In the genomic region with DNA sequence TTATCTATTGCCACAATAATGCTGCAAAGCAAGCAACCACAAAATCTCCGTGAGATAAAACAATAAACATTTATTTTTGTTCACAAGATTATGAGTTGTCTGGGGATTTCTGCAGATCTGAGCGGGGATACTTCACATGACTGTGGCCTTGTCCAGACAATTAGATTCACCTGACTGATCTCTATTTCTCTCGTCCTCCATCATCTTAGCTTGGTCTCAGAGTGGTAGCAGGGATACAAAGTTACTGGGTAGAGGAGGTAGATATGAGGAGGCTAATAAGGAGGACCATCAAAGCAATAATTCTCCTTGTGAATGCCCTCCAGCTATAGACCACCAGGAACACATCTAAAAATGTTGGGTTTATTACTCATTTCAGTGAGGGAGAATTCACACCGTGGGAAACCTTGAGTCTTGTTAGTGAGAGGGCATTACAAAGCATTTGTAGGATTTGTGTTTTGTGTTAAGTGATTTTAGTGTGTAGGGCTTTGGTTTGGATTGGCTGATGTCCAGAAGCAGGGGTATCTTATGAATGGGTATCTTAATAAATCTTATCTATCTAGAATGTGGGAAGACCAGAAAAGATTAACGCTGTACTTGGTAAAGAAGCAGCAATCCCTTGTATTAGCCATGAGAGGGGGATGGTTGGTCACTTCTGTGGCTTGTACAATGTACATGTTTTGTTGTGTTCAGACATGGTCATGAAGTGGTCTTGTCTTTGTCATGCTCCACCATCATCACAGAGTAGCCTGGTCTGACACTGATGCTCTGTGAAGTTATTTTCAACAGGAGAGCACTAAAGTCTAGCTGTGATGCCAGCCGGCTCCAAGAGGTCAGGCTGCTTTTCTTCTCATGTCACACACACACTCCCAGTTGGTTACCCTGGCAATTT, we compare ENCODE assay signal across 1 cellular context.
TF ChIP-seq lines count a peak whose summit lies in the region.

No MANE protein-coding gene starts in this region.

TF ChIP-seq in HepG2, 621 proteins besides CTCF, POLR2A, EP300 and RAD21 (continued from another document):
- TF ChIP-seq, protein P1, sequence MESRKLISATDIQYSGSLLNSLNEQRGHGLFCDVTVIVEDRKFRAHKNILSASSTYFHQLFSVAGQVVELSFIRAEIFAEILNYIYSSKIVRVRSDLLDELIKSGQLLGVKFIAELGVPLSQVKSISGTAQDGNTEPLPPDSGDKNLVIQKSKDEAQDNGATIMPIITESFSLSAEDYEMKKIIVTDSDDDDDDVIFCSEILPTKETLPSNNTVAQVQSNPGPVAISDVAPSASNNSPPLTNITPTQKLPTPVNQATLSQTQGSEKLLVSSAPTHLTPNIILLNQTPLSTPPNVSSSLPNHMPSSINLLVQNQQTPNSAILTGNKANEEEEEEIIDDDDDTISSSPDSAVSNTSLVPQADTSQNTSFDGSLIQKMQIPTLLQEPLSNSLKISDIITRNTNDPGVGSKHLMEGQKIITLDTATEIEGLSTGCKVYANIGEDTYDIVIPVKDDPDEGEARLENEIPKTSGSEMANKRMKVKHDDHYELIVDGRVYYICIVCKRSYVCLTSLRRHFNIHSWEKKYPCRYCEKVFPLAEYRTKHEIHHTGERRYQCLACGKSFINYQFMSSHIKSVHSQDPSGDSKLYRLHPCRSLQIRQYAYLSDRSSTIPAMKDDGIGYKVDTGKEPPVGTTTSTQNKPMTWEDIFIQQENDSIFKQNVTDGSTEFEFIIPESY (CRISPR knock-in tag; IDR thresholded peaks at IDR 0.05) = no peak
- TF ChIP-seq RXRA (CRISPR knock-in tag; IDR thresholded peaks at IDR 0.05) (no peak), STAG1 (CRISPR knock-in tag; IDR thresholded peaks at IDR 0.05) (peak; percentile 66), SIN3A (IDR thresholded peaks at IDR 0.05; ENCODE audit: borderline replicate concordance, low read depth, low read length) (no peak), TSC22D2 (CRISPR knock-in tag; IDR thresholded peaks at IDR 0.05; ENCODE audit: borderline replicate concordance) (no peak), ZNF597 (CRISPR knock-in tag; IDR thresholded peaks at IDR 0.05) (no peak), ZNF605 (CRISPR knock-in tag; IDR thresholded peaks at IDR 0.05) (no peak), CAMTA2 (CRISPR knock-in tag; IDR thresholded peaks at IDR 0.05; ENCODE audit: borderline replicate concordance) (no peak), SMC3 (IDR thresholded peaks at IDR 0.05; ENCODE audit: low read length) (peak; percentile 37; the same call in 1 of the 2 replicates), NR2F6 (IDR thresholded peaks at IDR 0.05) (no peak), NR2F6 (CRISPR knock-in tag; IDR thresholded peaks at IDR 0.05) (no peak), ARHGAP35 (CRISPR knock-in tag; IDR thresholded peaks at IDR 0.05; ENCODE audit: borderline replicate concordance) (no peak)
